ENCODE assay signal across 21 cellular contexts in the genomic region with DNA sequence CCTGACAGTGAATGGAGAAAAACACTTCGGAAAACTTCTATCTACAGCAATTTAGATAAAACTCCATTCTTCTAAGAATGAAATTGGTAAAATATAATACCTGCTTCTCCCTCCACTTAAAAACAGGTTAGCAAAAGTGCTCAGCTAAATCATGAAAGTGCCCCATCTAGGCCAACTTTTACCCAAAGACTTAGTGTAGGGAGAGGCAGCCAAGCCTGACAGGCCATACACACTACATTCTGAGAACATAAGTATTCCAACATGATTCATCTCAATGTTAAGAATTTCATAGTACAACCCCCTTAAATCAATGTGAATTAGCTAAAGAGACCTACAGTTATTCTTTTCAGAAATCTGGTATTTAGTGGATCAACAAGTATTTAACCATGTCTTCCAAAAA. TPM values are rescaled to one million over a fixed set of nuclear protein-coding genes. Genes with fewer than 3 reads are reported as not detected.
DNase-seq lines count a peak whose midpoint lies in the region; ATAC-seq and TF ChIP-seq lines count a peak whose summit lies in the region.
"Had no signal": no experiment of that assay in that cellular context is flagged by ENCODE, and none has a peak within 500 bp of the region (broad histone marks: within the 10 kb centered on the region; RNA-seq: fewer than 3 reads in every experiment).

No MANE protein-coding gene starts in this region.

- H3K4me3 ChIP-seq in psoas muscle = no peak overlapping the region
- H3K4me3 ChIP-seq: prostate gland had no signal

- DNase-seq in activated naive CD8-positive, alpha-beta T cell treated with anti-CD3 and anti-CD28 coated beads for 36 hours = no peak
- no peak for DNase-seq in central memory CD8-positive, alpha-beta T cell (ENCODE audit: low spot score in 2 of 2)
- no peak for DNase-seq in type B pancreatic cell (ENCODE audit: extremely low spot score, unreplicated experiment)
- no peak for DNase-seq in stimulated activated naive CD8-positive, alpha-beta T cell treated with anti-CD3 and anti-CD28 coated beads, Interleukin-15, Interleukin-2, amounts not matched to agents 100 U/mL and 50 U/mL, for 24 hours
- DNase-seq in psoas muscle = no peak
- DNase-seq: activated CD8-positive, alpha-beta memory T cell treated with anti-CD3 and anti-CD28 coated beads, Interleukin-2, amount 50 U/mL, for 4 hours; activated effector memory CD4-positive, alpha-beta T cell treated with Interleukin-2 at 50 U/mL for 16 hours; AML-193; cerebellar nuclear complex; DMS79 treated with DMSO at 0.1 percent for 48 hours; kidney glomerular epithelial cell; NCI-H1092 treated with DMSO at 0.1 percent for 48 hours; NCI-H1930; NCI-H2227 treated with DMSO at 0.1 percent for 48 hours; NCI-H69; WERI-Rb-1 had no signal

- no peak overlapping the region for H3K27ac ChIP-seq in psoas muscle
- H3K27ac ChIP-seq: prostate gland, WERI-Rb-1 had no signal

- H3K27me3 ChIP-seq in psoas muscle (ENCODE audit: insufficient read depth in 3 of 3, low read length in 2 of 3) = no peaks in the 10 kb centered on the region

- H3K4me1 Mint-ChIP-seq in activated naive CD8-positive, alpha-beta T cell (ENCODE audit: low read depth) = peaks cover 89% of the 10 kb centered on the region
- H3K4me1 Mint-ChIP-seq in activated naive CD8-positive, alpha-beta T cell treated with anti-CD3 and anti-CD28 coated beads for 36 hours = peaks cover 75% of the 10 kb centered on the region
- peaks cover 71% of the 10 kb centered on the region for H3K4me1 Mint-ChIP-seq in central memory CD8-positive, alpha-beta T cell
- H3K4me1 Mint-ChIP-seq in type B pancreatic cell (ENCODE audit: unreplicated experiment) = peaks cover 29% of the 10 kb centered on the region

- H3K27me3 Mint-ChIP-seq in activated naive CD8-positive, alpha-beta T cell = no peaks in the 10 kb centered on the region
- no peaks in the 10 kb centered on the region for H3K27me3 Mint-ChIP-seq in activated naive CD8-positive, alpha-beta T cell treated with anti-CD3 and anti-CD28 coated beads for 36 hours
- H3K27me3 Mint-ChIP-seq in central memory CD8-positive, alpha-beta T cell = no peaks in the 10 kb centered on the region
- H3K27me3 Mint-ChIP-seq in type B pancreatic cell = no peaks in the 10 kb centered on the region

- peaks cover 9% of the 10 kb centered on the region for H3K36me3 Mint-ChIP-seq in activated naive CD8-positive, alpha-beta T cell
- peaks cover 16% of the 10 kb centered on the region for H3K36me3 Mint-ChIP-seq in activated naive CD8-positive, alpha-beta T cell treated with anti-CD3 and anti-CD28 coated beads for 36 hours
- no peaks in the 10 kb centered on the region for H3K36me3 Mint-ChIP-seq in central memory CD8-positive, alpha-beta T cell (ENCODE audit: insufficient read depth)
- H3K36me3 Mint-ChIP-seq in type B pancreatic cell = peaks cover 24% of the 10 kb centered on the region

- no peaks in the 10 kb centered on the region for H3K9me3 ChIP-seq in psoas muscle
- H3K9me3 ChIP-seq: prostate gland had no signal

- H3K36me3 ChIP-seq in psoas muscle (ENCODE audit: insufficient read depth in 1 of 2, low read depth in 1 of 2) = no peaks in the 10 kb centered on the region
- H3K36me3 ChIP-seq: prostate gland, WERI-Rb-1 had no signal

- WGBS in psoas muscle, 3 donors = 98 to 100% (median 98%) methylated on average over 1 of the region's 1 CpG

- no peaks in the 10 kb centered on the region for H3K4me1 ChIP-seq in psoas muscle
- H3K4me1 ChIP-seq: prostate gland had no signal

- ATAC-seq in HG03469 (IDR thresholded peaks at IDR 0.05; ENCODE audit: unreplicated experiment) (peak; percentile 15), psoas muscle (no peak), GM18873 (IDR thresholded peaks at IDR 0.05; ENCODE audit: low FRiP score, unreplicated experiment) (no peak)
- ATAC-seq in central memory CD8-positive, alpha-beta T cell (replicated peaks; ENCODE audit: extremely low read depth, poor library complexity, severe bottlenecking) = no peak
- ATAC-seq in stimulated activated naive CD8-positive, alpha-beta T cell treated with anti-CD3 and anti-CD28 coated beads, Interleukin-15, Interleukin-2, amounts not matched to agents 100 U/mL and 50 U/mL, for 24 hours = no peak
- ATAC-seq: HepG2 had no signal

- intact Hi-C loops in psoas muscle (cut with DNase I) = no loop called here

- H3K27ac Mint-ChIP-seq in activated naive CD8-positive, alpha-beta T cell = peak overlapping the region; percentile 11
- H3K27ac Mint-ChIP-seq in activated naive CD8-positive, alpha-beta T cell treated with anti-CD3 and anti-CD28 coated beads for 36 hours = no peak overlapping the region
- peak overlapping the region; percentile 19 for H3K27ac Mint-ChIP-seq in central memory CD8-positive, alpha-beta T cell (ENCODE audit: low read depth)
- H3K27ac Mint-ChIP-seq in type B pancreatic cell = no peak overlapping the region

- H3K9me3 Mint-ChIP-seq in activated naive CD8-positive, alpha-beta T cell (ENCODE audit: low read depth) = no peaks in the 10 kb centered on the region
- H3K9me3 Mint-ChIP-seq in activated naive CD8-positive, alpha-beta T cell treated with anti-CD3 and anti-CD28 coated beads for 36 hours = peaks cover 6% of the 10 kb centered on the region
- H3K9me3 Mint-ChIP-seq in central memory CD8-positive, alpha-beta T cell = no peaks in the 10 kb centered on the region
- no peaks in the 10 kb centered on the region for H3K9me3 Mint-ChIP-seq in type B pancreatic cell

- no peak overlapping the region for H3K4me3 Mint-ChIP-seq in activated naive CD8-positive, alpha-beta T cell
- H3K4me3 Mint-ChIP-seq in activated naive CD8-positive, alpha-beta T cell treated with anti-CD3 and anti-CD28 coated beads for 36 hours = no peak overlapping the region
- H3K4me3 Mint-ChIP-seq in central memory CD8-positive, alpha-beta T cell = no peak overlapping the region
- H3K4me3 Mint-ChIP-seq in type B pancreatic cell = peak overlapping the region; percentile 15

- TF ChIP-seq CTCF in type B pancreatic cell (conservative IDR thresholded peaks at IDR 0.05) = no peak
- no peak for TF ChIP-seq CTCF in psoas muscle (IDR thresholded peaks at IDR 0.05)

RNA-seq across cellular contexts. Expression of gene FAM3C, which starts 7.2 kb away (rescaled TPM):
- 10 to 100 TPM; 25.7 to 27.0 TPM for total RNA-seq in activated naive CD8-positive, alpha-beta T cell treated with anti-CD3 and anti-CD28 coated beads for 36 hours
- 73.9 and 146 TPM in 2 replicates for total RNA-seq in type B pancreatic cell (ENCODE audit: low replicate concordance)
- total RNA-seq in psoas muscle = 10 to 100 TPM; 16.0 to 25.8 (median 18.1) TPM
- polyA plus RNA-seq in psoas muscle = 10 to 100 TPM; 16.2 to 26.1 (median 16.6) TPM

Comparison
In these comparisons a context has a peak if more than half of its experiments do, and no peak if none do; other contexts are left out.
1. H3K27ac Mint-ChIP-seq: peak in activated naive CD8-positive, alpha-beta T cell (single experiment) and central memory CD8-positive, alpha-beta T cell (single experiment); none in activated naive CD8-positive, alpha-beta T cell treated with anti-CD3 and anti-CD28 coated beads for 36 hours (single experiment) and type B pancreatic cell (single experiment).